8 cellular contexts compared by ENCODE assay signal in genomic region chr1:156338180-156338973, GRCh38. TPM values are rescaled to one million over a fixed set of nuclear protein-coding genes. Genes with fewer than 3 reads are reported as not detected.
DNase-seq lines count a peak whose midpoint lies in the region; ATAC-seq and TF ChIP-seq lines count a peak whose summit lies in the region.

Gene CCT3, minus strand, starts transcription at chr1:156338292. Its CDS starts 108 bp downstream, at chr1:156338184.
Gene TSACC, plus strand, starts transcription at chr1:156338526. Its CDS starts 1,232 bp downstream, at chr1:156339758.

- H3K27me3 ChIP-seq in hepatocyte = no peaks in the 10 kb centered on the region
- H3K27me3 ChIP-seq in rectal smooth muscle tissue (ENCODE audit: control insufficient read depth, insufficient read depth, low read length) = no peaks in the 10 kb centered on the region
- H3K27me3 ChIP-seq in aorta (ENCODE audit: control insufficient read depth in 1 of 2, insufficient read depth in 2 of 2, low read length in 1 of 2) = no peaks in the 10 kb centered on the region

- peaks cover 9% of the 10 kb centered on the region for H4K20me1 ChIP-seq in hepatocyte (ENCODE audit: insufficient read depth, poor library complexity, severe bottlenecking)

- peak within 1 kb of the TSS; percentile 52 for H3K4me3 ChIP-seq in hepatocyte
- peak within 1 kb of the TSS; percentile 100 for H3K4me3 ChIP-seq in rectal smooth muscle tissue (ENCODE audit: low read length)
- H3K4me3 ChIP-seq in aorta (ENCODE audit: low read length in 2 of 2) = peak within 1 kb of the TSS; percentile 42 to 81

- H3K9ac ChIP-seq in rectal smooth muscle tissue (ENCODE audit: low read length) = peak within 1 kb of the TSS; percentile 82

- H3K4me1 ChIP-seq in hepatocyte (ENCODE audit: insufficient read depth) (peaks cover 7% of the 10 kb centered on the region), rectal smooth muscle tissue (ENCODE audit: control insufficient read depth, insufficient read depth, low read length) (peaks cover 8% of the 10 kb centered on the region), aorta (ENCODE audit: control insufficient read depth in 1 of 2, insufficient read depth in 2 of 2, low read length in 2 of 2) (peaks cover 0 to 9% of the 10 kb centered on the region in 2 donors)

- no peak for TF ChIP-seq CTCF in hepatocyte (IDR thresholded peaks at IDR 0.05; ENCODE audit: poor library complexity)

- intact Hi-C loops in aorta (cut with DNase I) = no loop called here

- peak; percentile 98 for DNase-seq in NCI-H2029 (lab: John Stamatoyannopoulos, UW)
- DNase-seq in T-helper 9 cell = peak; percentile 98
- peak; percentile 100 for DNase-seq in astrocyte of the hippocampus (ENCODE audit: low read depth, low spot score)
- DNase-seq in hepatocyte (ENCODE audit: low spot score) = peak; percentile 99
- DNase-seq in aorta = peak; percentile 99 to 100

- 1% methylated on average over 47 of the region's 47 CpGs for WGBS in hepatocyte (ENCODE audit: low lambda C conversion rate, missing lambda C conversion rate)
- WGBS in aorta, 2 donors = 0% methylated on average over 47 of the region's 47 CpGs

- H3K4me2 ChIP-seq in hepatocyte = peak within 1 kb of the TSS; percentile 79

- H3K36me3 ChIP-seq in hepatocyte (replicated peaks; ENCODE audit: insufficient read depth, low read depth) = no peaks in the 10 kb centered on the region
- peaks cover 7% of the 10 kb centered on the region for H3K36me3 ChIP-seq in rectal smooth muscle tissue (ENCODE audit: control insufficient read depth, insufficient read depth, low read length)
- H3K36me3 ChIP-seq in aorta (ENCODE audit: control insufficient read depth in 1 of 2, insufficient read depth in 2 of 2, low read length in 1 of 2) = no peaks in the 10 kb centered on the region

- peak within 1 kb of the TSS; percentile 56 for H2AFZ ChIP-seq in hepatocyte

- ATAC-seq in GM18508 (IDR thresholded peaks at IDR 0.05; ENCODE audit: insufficient read depth, unreplicated experiment) (peak; percentile 82), HG02981 (IDR thresholded peaks at IDR 0.05; ENCODE audit: unreplicated experiment) (peak; percentile 90), aorta (ENCODE audit: low FRiP score) (peak; percentile 99)

- peaks cover 36% of the 10 kb centered on the region for H3K79me2 ChIP-seq in hepatocyte

- peak within 1 kb of the TSS; percentile 49 for H3K27ac ChIP-seq in hepatocyte
- H3K27ac ChIP-seq in rectal smooth muscle tissue (ENCODE audit: low read depth, low read length) = peak within 1 kb of the TSS; percentile 74
- H3K27ac ChIP-seq in aorta (ENCODE audit: low read depth in 1 of 2, low read length in 2 of 2) = peak within 1 kb of the TSS in 1 of 2 donors; percentile 30

- no peaks in the 10 kb centered on the region for H3K9me2 ChIP-seq in hepatocyte (replicated peaks; ENCODE audit: insufficient read depth)

- H3K9me3 ChIP-seq in hepatocyte (ENCODE audit: low read depth) (no peaks in the 10 kb centered on the region), aorta (ENCODE audit: control insufficient read depth, low read length) (no peaks in the 10 kb centered on the region)

RNA-seq across cellular contexts. Expression of gene CCT3, which starts in this region (rescaled TPM):
- total RNA-seq in hepatocyte = 224 and 251 TPM in 2 replicates
- 166 and 212 TPM in 2 replicates for polyA plus RNA-seq in hepatocyte
- 100 to 1,000 TPM; 102 to 112 TPM for total RNA-seq in aorta
- 10 to 100 TPM; 76.0 to 87.0 TPM for polyA plus RNA-seq in aorta

RNA-seq across cellular contexts. Expression of gene TSACC, which starts in this region (rescaled TPM):
- total RNA-seq in hepatocyte (not detected in 2 replicates), aorta (not detected)
- polyA plus RNA-seq in hepatocyte (1.4 and 1.5 TPM in 2 replicates), aorta (not detected)
